Comparison of ENCODE assay signal across 1 cellular context in genomic region chr1:31398246-31398645, GRCh38.
TF ChIP-seq lines count a peak whose summit lies in the region.

No MANE protein-coding gene starts in this region.

TF ChIP-seq in HepG2, 621 proteins besides CTCF, POLR2A, EP300 and RAD21:
- TF ChIP-seq ZKSCAN5 (CRISPR knock-in tag; IDR thresholded peaks at IDR 0.05): peak; percentile 83; the same call in 1 of the 2 replicates
- no peak for TF ChIP-seq GPBP1L1 (CRISPR knock-in tag; IDR thresholded peaks at IDR 0.05)
